In the genomic region with DNA sequence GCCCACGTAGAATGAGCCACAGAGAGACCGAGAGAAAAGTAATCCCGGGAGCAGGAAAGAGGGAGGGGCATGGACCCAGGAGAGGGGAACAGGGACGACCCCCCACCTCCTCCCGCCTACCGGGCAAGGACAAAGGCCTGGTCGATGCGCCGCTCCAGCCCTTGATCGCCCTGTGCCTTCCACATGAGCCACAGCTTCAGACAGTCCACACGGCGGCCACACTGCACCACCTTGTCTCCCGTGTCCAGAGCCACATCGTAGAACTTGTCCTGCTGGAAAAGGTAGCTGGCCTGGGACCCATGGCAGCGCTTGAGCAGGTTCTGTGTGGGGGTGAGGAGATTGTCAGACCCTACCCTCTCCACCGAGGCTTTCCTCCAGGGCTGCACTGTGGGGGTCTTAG, we compare ENCODE assay signal across 1 cellular context.
TF ChIP-seq lines count a peak whose summit lies in the region.

No MANE protein-coding gene starts in this region.

TF ChIP-seq in GM23338, 12 proteins besides CTCF, POLR2A, EP300 and RAD21:
- TF ChIP-seq ZNF331 (CRISPR knock-in tag; IDR thresholded peaks at IDR 0.05; ENCODE audit: low read depth) (no peak), POLR2AphosphoS5 (IDR thresholded peaks at IDR 0.05; ENCODE audit: low read depth) (no peak), JUNB (IDR thresholded peaks at IDR 0.05; ENCODE audit: unreplicated experiment) (no peak), CREB1 (CRISPR knock-in tag; IDR thresholded peaks at IDR 0.05; ENCODE audit: low read depth) (no peak), ZNF114 (CRISPR knock-in tag; IDR thresholded peaks at IDR 0.05) (no peak), STAT1 (IDR thresholded peaks at IDR 0.05; ENCODE audit: unreplicated experiment) (no peak), EZH2phosphoT487 (IDR thresholded peaks at IDR 0.05; ENCODE audit: unreplicated experiment) (no peak), NANOG (IDR thresholded peaks at IDR 0.05; ENCODE audit: borderline replicate concordance) (no peak), EZH2 (IDR thresholded peaks at IDR 0.05; ENCODE audit: low read depth, unreplicated experiment) (no peak)
- TF ChIP-seq, protein P1, sequence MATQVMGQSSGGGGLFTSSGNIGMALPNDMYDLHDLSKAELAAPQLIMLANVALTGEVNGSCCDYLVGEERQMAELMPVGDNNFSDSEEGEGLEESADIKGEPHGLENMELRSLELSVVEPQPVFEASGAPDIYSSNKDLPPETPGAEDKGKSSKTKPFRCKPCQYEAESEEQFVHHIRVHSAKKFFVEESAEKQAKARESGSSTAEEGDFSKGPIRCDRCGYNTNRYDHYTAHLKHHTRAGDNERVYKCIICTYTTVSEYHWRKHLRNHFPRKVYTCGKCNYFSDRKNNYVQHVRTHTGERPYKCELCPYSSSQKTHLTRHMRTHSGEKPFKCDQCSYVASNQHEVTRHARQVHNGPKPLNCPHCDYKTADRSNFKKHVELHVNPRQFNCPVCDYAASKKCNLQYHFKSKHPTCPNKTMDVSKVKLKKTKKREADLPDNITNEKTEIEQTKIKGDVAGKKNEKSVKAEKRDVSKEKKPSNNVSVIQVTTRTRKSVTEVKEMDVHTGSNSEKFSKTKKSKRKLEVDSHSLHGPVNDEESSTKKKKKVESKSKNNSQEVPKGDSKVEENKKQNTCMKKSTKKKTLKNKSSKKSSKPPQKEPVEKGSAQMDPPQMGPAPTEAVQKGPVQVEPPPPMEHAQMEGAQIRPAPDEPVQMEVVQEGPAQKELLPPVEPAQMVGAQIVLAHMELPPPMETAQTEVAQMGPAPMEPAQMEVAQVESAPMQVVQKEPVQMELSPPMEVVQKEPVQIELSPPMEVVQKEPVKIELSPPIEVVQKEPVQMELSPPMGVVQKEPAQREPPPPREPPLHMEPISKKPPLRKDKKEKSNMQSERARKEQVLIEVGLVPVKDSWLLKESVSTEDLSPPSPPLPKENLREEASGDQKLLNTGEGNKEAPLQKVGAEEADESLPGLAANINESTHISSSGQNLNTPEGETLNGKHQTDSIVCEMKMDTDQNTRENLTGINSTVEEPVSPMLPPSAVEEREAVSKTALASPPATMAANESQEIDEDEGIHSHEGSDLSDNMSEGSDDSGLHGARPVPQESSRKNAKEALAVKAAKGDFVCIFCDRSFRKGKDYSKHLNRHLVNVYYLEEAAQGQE (IDR thresholded peaks at IDR 0.05; ENCODE audit: unreplicated experiment): no peak
- TF ChIP-seq, protein P2, sequence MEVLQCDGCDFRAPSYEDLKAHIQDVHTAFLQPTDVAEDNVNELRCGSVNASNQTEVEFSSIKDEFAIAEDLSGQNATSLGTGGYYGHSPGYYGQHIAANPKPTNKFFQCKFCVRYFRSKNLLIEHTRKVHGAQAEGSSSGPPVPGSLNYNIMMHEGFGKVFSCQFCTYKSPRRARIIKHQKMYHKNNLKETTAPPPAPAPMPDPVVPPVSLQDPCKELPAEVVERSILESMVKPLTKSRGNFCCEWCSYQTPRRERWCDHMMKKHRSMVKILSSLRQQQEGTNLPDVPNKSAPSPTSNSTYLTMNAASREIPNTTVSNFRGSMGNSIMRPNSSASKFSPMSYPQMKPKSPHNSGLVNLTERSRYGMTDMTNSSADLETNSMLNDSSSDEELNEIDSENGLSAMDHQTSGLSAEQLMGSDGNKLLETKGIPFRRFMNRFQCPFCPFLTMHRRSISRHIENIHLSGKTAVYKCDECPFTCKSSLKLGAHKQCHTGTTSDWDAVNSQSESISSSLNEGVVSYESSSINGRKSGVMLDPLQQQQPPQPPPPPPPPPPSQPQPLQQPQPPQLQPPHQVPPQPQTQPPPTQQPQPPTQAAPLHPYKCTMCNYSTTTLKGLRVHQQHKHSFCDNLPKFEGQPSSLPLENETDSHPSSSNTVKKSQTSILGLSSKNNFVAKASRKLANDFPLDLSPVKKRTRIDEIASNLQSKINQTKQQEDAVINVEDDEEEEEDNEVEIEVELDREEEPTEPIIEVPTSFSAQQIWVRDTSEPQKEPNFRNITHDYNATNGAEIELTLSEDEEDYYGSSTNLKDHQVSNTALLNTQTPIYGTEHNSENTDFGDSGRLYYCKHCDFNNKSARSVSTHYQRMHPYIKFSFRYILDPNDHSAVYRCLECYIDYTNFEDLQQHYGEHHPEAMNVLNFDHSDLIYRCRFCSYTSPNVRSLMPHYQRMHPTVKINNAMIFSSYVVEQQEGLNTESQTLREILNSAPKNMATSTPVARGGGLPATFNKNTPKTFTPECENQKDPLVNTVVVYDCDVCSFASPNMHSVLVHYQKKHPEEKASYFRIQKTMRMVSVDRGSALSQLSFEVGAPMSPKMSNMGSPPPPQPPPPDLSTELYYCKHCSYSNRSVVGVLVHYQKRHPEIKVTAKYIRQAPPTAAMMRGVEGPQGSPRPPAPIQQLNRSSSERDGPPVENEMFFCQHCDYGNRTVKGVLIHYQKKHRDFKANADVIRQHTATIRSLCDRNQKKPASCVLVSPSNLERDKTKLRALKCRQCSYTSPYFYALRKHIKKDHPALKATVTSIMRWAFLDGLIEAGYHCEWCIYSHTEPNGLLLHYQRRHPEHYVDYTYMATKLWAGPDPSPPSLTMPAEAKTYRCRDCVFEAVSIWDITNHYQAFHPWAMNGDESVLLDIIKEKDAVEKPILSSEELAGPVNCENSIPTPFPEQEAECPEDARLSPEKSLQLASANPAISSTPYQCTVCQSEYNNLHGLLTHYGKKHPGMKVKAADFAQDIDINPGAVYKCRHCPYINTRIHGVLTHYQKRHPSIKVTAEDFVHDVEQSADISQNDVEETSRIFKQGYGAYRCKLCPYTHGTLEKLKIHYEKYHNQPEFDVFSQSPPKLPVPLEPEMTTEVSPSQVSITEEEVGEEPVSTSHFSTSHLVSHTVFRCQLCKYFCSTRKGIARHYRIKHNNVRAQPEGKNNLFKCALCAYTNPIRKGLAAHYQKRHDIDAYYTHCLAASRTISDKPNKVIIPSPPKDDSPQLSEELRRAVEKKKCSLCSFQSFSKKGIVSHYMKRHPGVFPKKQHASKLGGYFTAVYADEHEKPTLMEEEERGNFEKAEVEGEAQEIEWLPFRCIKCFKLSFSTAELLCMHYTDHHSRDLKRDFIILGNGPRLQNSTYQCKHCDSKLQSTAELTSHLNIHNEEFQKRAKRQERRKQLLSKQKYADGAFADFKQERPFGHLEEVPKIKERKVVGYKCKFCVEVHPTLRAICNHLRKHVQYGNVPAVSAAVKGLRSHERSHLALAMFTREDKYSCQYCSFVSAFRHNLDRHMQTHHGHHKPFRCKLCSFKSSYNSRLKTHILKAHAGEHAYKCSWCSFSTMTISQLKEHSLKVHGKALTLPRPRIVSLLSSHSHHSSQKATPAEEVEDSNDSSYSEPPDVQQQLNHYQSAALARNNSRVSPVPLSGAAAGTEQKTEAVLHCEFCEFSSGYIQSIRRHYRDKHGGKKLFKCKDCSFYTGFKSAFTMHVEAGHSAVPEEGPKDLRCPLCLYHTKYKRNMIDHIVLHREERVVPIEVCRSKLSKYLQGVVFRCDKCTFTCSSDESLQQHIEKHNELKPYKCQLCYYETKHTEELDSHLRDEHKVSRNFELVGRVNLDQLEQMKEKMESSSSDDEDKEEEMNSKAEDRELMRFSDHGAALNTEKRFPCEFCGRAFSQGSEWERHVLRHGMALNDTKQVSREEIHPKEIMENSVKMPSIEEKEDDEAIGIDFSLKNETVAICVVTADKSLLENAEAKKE (CRISPR knock-in tag; IDR thresholded peaks at IDR 0.05): no peak
- TF ChIP-seq, protein P3, sequence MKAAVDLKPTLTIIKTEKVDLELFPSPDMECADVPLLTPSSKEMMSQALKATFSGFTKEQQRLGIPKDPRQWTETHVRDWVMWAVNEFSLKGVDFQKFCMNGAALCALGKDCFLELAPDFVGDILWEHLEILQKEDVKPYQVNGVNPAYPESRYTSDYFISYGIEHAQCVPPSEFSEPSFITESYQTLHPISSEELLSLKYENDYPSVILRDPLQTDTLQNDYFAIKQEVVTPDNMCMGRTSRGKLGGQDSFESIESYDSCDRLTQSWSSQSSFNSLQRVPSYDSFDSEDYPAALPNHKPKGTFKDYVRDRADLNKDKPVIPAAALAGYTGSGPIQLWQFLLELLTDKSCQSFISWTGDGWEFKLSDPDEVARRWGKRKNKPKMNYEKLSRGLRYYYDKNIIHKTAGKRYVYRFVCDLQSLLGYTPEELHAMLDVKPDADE (IDR thresholded peaks at IDR 0.05): no peak
